8 cellular contexts compared by ENCODE assay signal in the genomic region with DNA sequence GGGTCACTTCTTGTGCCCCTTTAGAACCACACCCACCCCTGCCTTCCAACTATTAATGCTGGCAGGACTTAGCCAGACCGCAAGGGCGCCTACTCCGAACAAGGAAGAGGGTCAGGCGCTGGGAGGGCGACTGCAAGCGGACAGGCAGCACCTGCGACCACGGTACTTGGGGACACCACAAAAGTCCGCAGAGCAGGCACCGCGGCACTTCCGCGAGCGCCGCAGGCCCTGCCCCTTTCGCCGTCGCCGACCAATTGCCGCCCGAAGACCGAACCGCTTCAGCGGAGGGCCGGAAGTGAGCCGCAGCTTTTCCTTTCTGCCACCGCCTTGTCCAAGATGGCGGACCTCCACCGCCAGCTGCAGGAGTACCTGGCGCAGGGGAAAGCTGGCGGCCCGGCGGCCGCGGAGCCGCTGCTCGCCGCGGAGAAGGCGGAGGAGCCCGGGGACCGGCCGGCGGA. TPM values are rescaled to one million over a fixed set of nuclear protein-coding genes. Genes with fewer than 3 reads are reported as not detected.
DNase-seq lines count a peak whose midpoint lies in the region; ATAC-seq and TF ChIP-seq lines count a peak whose summit lies in the region.

A gene with protein sequence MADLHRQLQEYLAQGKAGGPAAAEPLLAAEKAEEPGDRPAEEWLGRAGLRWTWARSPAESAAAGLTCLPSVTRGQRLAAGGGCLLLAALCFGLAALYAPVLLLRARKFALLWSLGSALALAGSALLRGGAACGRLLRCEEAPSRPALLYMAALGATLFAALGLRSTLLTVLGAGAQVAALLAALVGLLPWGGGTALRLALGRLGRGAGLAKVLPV (plus strand): TSS at position 305 of the 458 bp plus-strand sequence. CDS start 32 bp downstream, at position 337.

- peak within 1 kb of the TSS; percentile 89 for H3K27ac ChIP-seq in layer of hippocampus (ENCODE audit: low read depth, low read length)

- peak; percentile 66 for ATAC-seq in HG03442 (IDR thresholded peaks at IDR 0.05; ENCODE audit: unreplicated experiment)

- no peaks in the 10 kb centered on the region for H3K9me3 Mint-ChIP-seq in chondrocyte (ENCODE audit: low read depth)

- no peak for TF ChIP-seq CTCF in BJ (IDR thresholded peaks at IDR 0.05; ENCODE audit: insufficient read depth, low read depth, low read length)
- no peak for TF ChIP-seq CTCF in chondrocyte (IDR thresholded peaks at IDR 0.05)

- peak within 1 kb of the TSS; percentile 56 for H3K4me3 ChIP-seq in BJ (ENCODE audit: low read depth, low read length)

- DNase-seq in BJ (ENCODE audit: low read depth) (no peak), GM19240 (ENCODE audit: insufficient read length, low spot score) (peak; percentile 95), NCI-H510A (lab: John Stamatoyannopoulos, UW) (peak; percentile 76), chondrocyte (ENCODE audit: low spot score) (peak; percentile 96)
- DNase-seq in activated CD4-positive, alpha-beta T cell treated with anti-CD3 and anti-CD28 coated beads for 24 hours (ENCODE audit: low read depth in 2 of 2) = peak; percentile 84 to 85
- DNase-seq in stimulated activated CD4-positive, alpha-beta T cell treated with anti-CD3 and anti-CD28 coated beads, Interleukin-1b, Interleukin-23, amount 100 ng/mL, for 1 hour (ENCODE audit: low read depth in 2 of 2) = peak; percentile 72 to 73

- no peaks in the 10 kb centered on the region for H3K27me3 Mint-ChIP-seq in chondrocyte (ENCODE audit: low read depth)

- CTCF ChIA-PET in BJ (lab: Yijun Ruan, JAX) = interaction anchor here (1.3 to 4.7 kb wide), 2 partner anchors 110 to 156 kb away, joined by 4 to 18 read pairs; no protein-coding TSS in a partner anchor

- H3K36me3 ChIP-seq in BJ (ENCODE audit: control insufficient read depth, insufficient read depth, low read length) = peaks cover 3% of the 10 kb centered on the region

- H3K27me3 ChIP-seq in BJ (ENCODE audit: control insufficient read depth, insufficient read depth, low read length) (no peaks in the 10 kb centered on the region), layer of hippocampus (ENCODE audit: control insufficient read depth, insufficient read depth, low read length) (no peaks in the 10 kb centered on the region)

- H3K27ac Mint-ChIP-seq in chondrocyte (ENCODE audit: unreplicated experiment) = peak within 1 kb of the TSS; percentile 95

- H3K4me3 Mint-ChIP-seq in chondrocyte (ENCODE audit: unreplicated experiment) = peak within 1 kb of the TSS; percentile 84

- POLR2A ChIA-PET in BJ (lab: Charles Lee) = interaction anchor here (0.8 kb wide), 1 partner anchor 64 kb away, joined by 3 read pairs; no protein-coding TSS in a partner anchor

- peaks cover 36% of the 10 kb centered on the region for H3K4me1 Mint-ChIP-seq in chondrocyte (ENCODE audit: low read depth)

- H3K36me3 Mint-ChIP-seq in chondrocyte (ENCODE audit: low read depth) = peaks cover 8% of the 10 kb centered on the region

RNA-seq across cellular contexts. Expression of the gene that starts here (rescaled TPM):
- 3.5 and 4.4 TPM in 2 replicates for polyA plus RNA-seq in BJ (2011; rRNA removed)
- 1.5 and 1.6 TPM in 2 replicates for polyA minus RNA-seq in BJ (2011; rRNA and poly(A)+ RNA removed)
- total RNA-seq in chondrocyte = 5.1 to 7.2 TPM (median 7.1 TPM) in 3 replicates
